Comparison of ENCODE assay signal across 19 cellular contexts in genomic region chr2:86417961-86418360, GRCh38. TPM values are rescaled to one million over a fixed set of nuclear protein-coding genes. Genes with fewer than 3 reads are reported as not detected.
DNase-seq lines count a peak whose midpoint lies in the region; ATAC-seq and TF ChIP-seq lines count a peak whose summit lies in the region.
"Had no signal": no experiment of that assay in that cellular context is flagged by ENCODE, and none has a peak within 500 bp of the region (broad histone marks: within the 10 kb centered on the region; RNA-seq: fewer than 3 reads in every experiment).

No MANE protein-coding gene starts in this region.

- no peak for TF ChIP-seq CTCF in IMR-90 (conservative IDR thresholded peaks at IDR 0.05; ENCODE audit: low read depth, low read length)
- TF ChIP-seq CTCF in astrocyte of the spinal cord (IDR thresholded peaks at IDR 0.05; ENCODE audit: low read depth, low read length) = no peak

- no peaks in the 10 kb centered on the region for H3K79me1 ChIP-seq in IMR-90 (ENCODE audit: low read depth in 1 of 2, low read length in 2 of 2)
- no peaks in the 10 kb centered on the region for H3K79me1 ChIP-seq in mesenchymal stem cell (replicated peaks; ENCODE audit: low read length, poor library complexity, severe bottlenecking)

- H3K4me2 ChIP-seq in IMR-90 (ENCODE audit: low read depth, low read length) (no peak overlapping the region), mesenchymal stem cell (ENCODE audit: low read length, poor library complexity, severe bottlenecking) (no peak overlapping the region)

- peaks cover 11% of the 10 kb centered on the region for H3K27me3 ChIP-seq in IMR-90 (ENCODE audit: control insufficient read depth, insufficient read depth, low read length)
- peaks cover 22 to 36% of the 10 kb centered on the region in 2 experiments for H3K27me3 ChIP-seq in mesenchymal stem cell (ENCODE audit: control insufficient read depth in 1 of 2, insufficient read depth in 1 of 2, low read length in 2 of 2)
- H3K27me3 ChIP-seq in right cardiac atrium (ENCODE audit: control insufficient read depth, insufficient read depth) = no peaks in the 10 kb centered on the region
- H3K27me3 ChIP-seq: pancreas, sigmoid colon had no signal

- POLR2A ChIA-PET in IMR-90 (lab: Charles Lee; ENCODE audit: unreplicated experiment) = no interaction called here

- TF ChIP-seq POLR2A in IMR-90 (IDR thresholded peaks at IDR 0.05; ENCODE audit: low read depth, low read length) = no peak

- H2AK9ac ChIP-seq in IMR-90 (replicated peaks; ENCODE audit: low read depth, low read length, poor library complexity) = no peak overlapping the region

- H4K8ac ChIP-seq in IMR-90 (ENCODE audit: low read depth in 2 of 2, low read length in 2 of 2) = no peak overlapping the region
- H4K8ac ChIP-seq in mesenchymal stem cell (ENCODE audit: low read length) = no peak overlapping the region

- DNase-seq in Daoy (ENCODE audit: low read depth) (peak; percentile 20), IMR-90 (peak; percentile 41), astrocyte of the spinal cord (ENCODE audit: low read depth, low spot score) (peak; percentile 20), mesenchymal stem cell (peak; percentile 9), NCI-H1436 (lab: John Stamatoyannopoulos, UW) (no peak), T-helper 9 cell (no peak), A172 (ENCODE audit: low spot score) (no peak), right cardiac atrium (no peak)
- DNase-seq: activated naive CD8-positive, alpha-beta T cell treated with anti-CD3 and anti-CD28 coated beads for 36 hours; central memory CD4-positive, alpha-beta T cell; esophagus squamous epithelium; heart left ventricle; NCI-H2029; NCI-H510A treated with DMSO at 0.1 percent for 48 hours; pancreas; SHP77 treated with DMSO at 0.1 percent for 48 hours; sigmoid colon; stimulated activated CD4-positive, alpha-beta T cell treated with anti-CD3 and anti-CD28 coated beads, Interleukin-2, amount 100 ng/mL, for 24 hours had no signal

- H2BK5ac ChIP-seq in IMR-90 (ENCODE audit: low read depth, low read length, poor library complexity, severe bottlenecking) (no peak overlapping the region), mesenchymal stem cell (ENCODE audit: low read depth, low read length, poor library complexity, severe bottlenecking) (no peak overlapping the region)

- H3K4me3 ChIP-seq in IMR-90 (ENCODE audit: insufficient read depth, low read depth, low read length) (no peak overlapping the region), astrocyte of the spinal cord (ENCODE audit: low read depth, low read length) (no peak overlapping the region), mesenchymal stem cell (ENCODE audit: insufficient read depth in 1 of 2, low read depth in 1 of 2, low read length in 2 of 2) (no peak overlapping the region), right cardiac atrium (ENCODE audit: low read length) (no peak overlapping the region)
- H3K4me3 ChIP-seq: esophagus squamous epithelium, heart left ventricle, lung, pancreas, sigmoid colon had no signal

- H3K18ac ChIP-seq in IMR-90 (ENCODE audit: low read depth, low read length) (no peak overlapping the region), mesenchymal stem cell (ENCODE audit: low read depth in 1 of 2, low read length in 2 of 2) (no peak overlapping the region)

- H2BK12ac ChIP-seq in mesenchymal stem cell (ENCODE audit: low read length in 2 of 2) = no peak overlapping the region

- H3K9ac ChIP-seq in IMR-90 (ENCODE audit: low read depth, low read length) (no peak overlapping the region), mesenchymal stem cell (ENCODE audit: low read length) (no peak overlapping the region)

- H2BK20ac ChIP-seq in IMR-90 (ENCODE audit: low read depth, low read length) = no peak overlapping the region

- no TSS peak for BruUV-seq in IMR-90 (replicated peaks; lab: Mats Ljungman, UMichigan)

- no peak for TF ChIP-seq RAD21 in IMR-90 (IDR thresholded peaks at IDR 0.05; ENCODE audit: low read length)

- H4K20me1 ChIP-seq in IMR-90 (ENCODE audit: insufficient read depth, low read length) = no peaks in the 10 kb centered on the region

- H2BK15ac ChIP-seq in IMR-90 (ENCODE audit: low read depth, low read length) = no peak overlapping the region
- no peak overlapping the region for H2BK15ac ChIP-seq in mesenchymal stem cell (ENCODE audit: low read depth, poor library complexity, severe bottlenecking)

- no peak overlapping the region for H4K5ac ChIP-seq in IMR-90 (ENCODE audit: low read depth, low read length)

- in situ Hi-C loops in IMR-90 (cut with MboI; ENCODE audit: low sequenced_read_pairs) (no loop called here), astrocyte of the spinal cord (cut with HindIII; ENCODE audit: low sequenced_read_pairs) (no loop called here)

- H3K36me3 ChIP-seq in IMR-90 (ENCODE audit: control insufficient read depth, insufficient read depth, low read length) = no peaks in the 10 kb centered on the region
- no peaks in the 10 kb centered on the region for H3K36me3 ChIP-seq in mesenchymal stem cell (ENCODE audit: control insufficient read depth in 1 of 2, insufficient read depth in 2 of 2, low read depth in 1 of 2, low read length in 2 of 2)
- H3K36me3 ChIP-seq: esophagus squamous epithelium, heart left ventricle, pancreas, sigmoid colon had no signal

- no peaks in the 10 kb centered on the region for H3K4me1 ChIP-seq in IMR-90 (ENCODE audit: control insufficient read depth, insufficient read depth, low read length)
- no peaks in the 10 kb centered on the region for H3K4me1 ChIP-seq in mesenchymal stem cell (ENCODE audit: control insufficient read depth, insufficient read depth, low read depth, low read length)
- H3K4me1 ChIP-seq in right cardiac atrium (ENCODE audit: control insufficient read depth, insufficient read depth, low read length) = no peaks in the 10 kb centered on the region
- H3K4me1 ChIP-seq: pancreas, sigmoid colon had no signal

- H2AK5ac ChIP-seq in IMR-90 (ENCODE audit: low read depth, low read length) = no peak overlapping the region
- H2AK5ac ChIP-seq in mesenchymal stem cell (ENCODE audit: low read length, severe bottlenecking) = no peak overlapping the region

- intact Hi-C loops in IMR-90 (cut with micrococcal nuclease) = no loop called here
- intact Hi-C loops in right cardiac atrium (cut with DNase I) = no loop called here

- no CpG with 5 or more reads among the region's 1 CpG for WGBS in IMR-90 (ENCODE audit: extremely low coverage in 2 of 2, insufficient read length in 1 of 2), 2 experiments
- no CpG with 5 or more reads among the region's 1 CpG for WGBS in mesenchymal stem cell
- WGBS in right cardiac atrium = 53% methylated on average over 1 of the region's 1 CpG

- ATAC-seq in IMR-90 (ENCODE audit: low read depth) (no peak), right cardiac atrium (no peak)
- ATAC-seq: heart left ventricle, pancreas had no signal

- CTCF ChIA-PET in IMR-90 (lab: Yijun Ruan, JAX) = no interaction called here

- no peaks in the 10 kb centered on the region for H3K9me3 ChIP-seq in IMR-90 (ENCODE audit: control insufficient read depth, insufficient read depth, low read length)
- H3K9me3 ChIP-seq in mesenchymal stem cell (ENCODE audit: control insufficient read depth, low read length) = peaks cover 6% of the 10 kb centered on the region
- no peaks in the 10 kb centered on the region for H3K9me3 ChIP-seq in right cardiac atrium (ENCODE audit: control insufficient read depth, low read length)
- H3K9me3 ChIP-seq: esophagus squamous epithelium, pancreas, sigmoid colon had no signal

- no peak overlapping the region for H3K4ac ChIP-seq in IMR-90 (ENCODE audit: low read depth, low read length)
- H3K4ac ChIP-seq in mesenchymal stem cell (ENCODE audit: low read depth in 1 of 2, low read length in 2 of 2) = no peak overlapping the region

- H2AFZ ChIP-seq in IMR-90 (replicated peaks; ENCODE audit: low read length, poor library complexity) (no peak overlapping the region), mesenchymal stem cell (ENCODE audit: low read depth, low read length) (no peak overlapping the region)

- no peak overlapping the region for H3K27ac ChIP-seq in IMR-90 (ENCODE audit: insufficient read depth, low read length)
- no peak overlapping the region for H3K27ac ChIP-seq in mesenchymal stem cell (ENCODE audit: low read length, poor library complexity, severe bottlenecking)
- H3K27ac ChIP-seq in right cardiac atrium (ENCODE audit: low read length) = no peak overlapping the region
- H3K27ac ChIP-seq: esophagus squamous epithelium, heart left ventricle, pancreas, sigmoid colon had no signal

- no peak overlapping the region for H4K91ac ChIP-seq in IMR-90 (ENCODE audit: insufficient read depth, low read depth, low read length)
- H4K91ac ChIP-seq in mesenchymal stem cell (ENCODE audit: low read length) = no peak overlapping the region

- H3K23ac ChIP-seq in IMR-90 (ENCODE audit: low read depth, low read length) (no peak overlapping the region), mesenchymal stem cell (ENCODE audit: low read length in 2 of 2) (no peak overlapping the region)

- no peak overlapping the region for H3K56ac ChIP-seq in IMR-90 (ENCODE audit: extremely low read depth, insufficient read depth, low read length)

- H3K14ac ChIP-seq in IMR-90 (replicated peaks; ENCODE audit: low read depth, low read length) = no peak overlapping the region
- H3K14ac ChIP-seq in mesenchymal stem cell (ENCODE audit: low read length in 2 of 2) = no peak overlapping the region

- dilution Hi-C loops in IMR-90 (cut with HindIII; ENCODE audit: low sequenced_read_pairs, unreplicated experiment) = no loop called here

- H2BK120ac ChIP-seq in IMR-90 (ENCODE audit: low read depth, low read length) (no peak overlapping the region), mesenchymal stem cell (ENCODE audit: low read depth, low read length) (no peak overlapping the region)

- no peaks in the 10 kb centered on the region; the same call in 1 of the 2 replicates for H3K9me1 ChIP-seq in IMR-90 (ENCODE audit: insufficient read depth, low read length)

TF ChIP-seq in IMR-90, 13 proteins besides CTCF, POLR2A, EP300 and RAD21 (continues in another document):
- TF ChIP-seq FOS (IDR thresholded peaks at IDR 0.05; ENCODE audit: low read depth, low read length) (no peak), CHD1 (IDR thresholded peaks at IDR 0.05; ENCODE audit: low read depth, low read length) (no peak)

RNA-seq across cellular contexts. Expression of gene KDM3A, which starts 23.2 kb away (rescaled TPM):
- total RNA-seq in Daoy (2014; rRNA removed; shearing (Covaris generic)) = 10.3 and 12.9 TPM in 2 replicates
- total RNA-seq in IMR-90 (2012; rRNA removed) = 33.3 and 35.8 TPM in 2 replicates
- 21.3 and 24.8 TPM in 2 replicates for polyA plus RNA-seq in IMR-90 (2012; rRNA removed)
- polyA plus RNA-seq in IMR-90 (2012; cell fraction: cytosol; rRNA removed) = 4.4 and 5.9 TPM in 2 replicates
- polyA plus RNA-seq in IMR-90 (2012; cell fraction: nucleus; rRNA removed; ENCODE audit: low replicate concordance) = 17.0 and 133 TPM in 2 replicates
- polyA plus RNA-seq in mesenchymal stem cell (2013, experiment 1 of 2) = 14.3 TPM
- 14.2 TPM for polyA plus RNA-seq in mesenchymal stem cell (2013, experiment 2 of 2)
- total RNA-seq in A172 (2014; rRNA removed; shearing (Covaris generic)) = 9.8 and 11.9 TPM in 2 replicates
- 10 to 100 TPM; 41.3 to 54.3 (median 47.1) TPM for total RNA-seq in right cardiac atrium
- 21.0 TPM for polyA plus RNA-seq in right cardiac atrium

Comparison
In these comparisons a context has a peak if more than half of its experiments do, and no peak if none do; other contexts are left out.
1. DNase-seq: peak in Daoy (single experiment), IMR-90 (single experiment), astrocyte of the spinal cord (single experiment) and mesenchymal stem cell (single experiment); none in NCI-H1436 (single experiment), T-helper 9 cell (single experiment), A172 (single experiment) and right cardiac atrium (0 of 3).